In the genomic region with DNA sequence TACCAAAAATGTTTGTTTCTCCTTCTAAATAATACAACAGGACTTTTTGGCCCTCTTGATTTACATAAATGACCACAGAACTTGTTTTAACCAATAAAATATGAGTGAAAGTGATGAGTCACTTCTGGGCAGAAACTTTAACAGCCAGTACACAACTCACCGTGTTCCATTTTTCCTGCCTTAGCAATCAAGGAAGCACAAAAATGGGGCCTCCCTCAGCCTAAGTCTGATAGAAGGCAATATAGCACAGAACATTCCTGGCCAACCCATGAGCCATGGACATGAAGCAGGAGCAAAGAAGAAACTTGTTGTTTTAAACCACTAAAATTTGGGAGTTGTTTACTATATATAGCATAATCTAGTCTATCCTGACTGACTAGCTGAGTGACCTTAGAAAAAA, we compare ENCODE assay signal across 15 cellular contexts.
A peak's percentile ranks its signal among the peaks of the same experiment; 100 is the strongest.
DNase-seq lines count a peak whose midpoint lies in the region; ATAC-seq, FAIRE-seq and TF ChIP-seq lines count a peak whose summit lies in the region.
"Had no signal": no experiment of that assay in that cellular context is flagged by ENCODE, and none has a peak within 500 bp of the region (broad histone marks: within the 10 kb centered on the region; RNA-seq: fewer than 3 reads in every experiment).

No MANE protein-coding gene starts in this region.

- H3F3A ChIP-seq in MM.1S (ENCODE audit: insufficient read depth, low read length), result no peaks in the 10 kb centered on the region; the same call in 1 of the 2 replicates

- no peak for TF ChIP-seq CTCF in RWPE2 (IDR thresholded peaks at IDR 0.05; ENCODE audit: poor library complexity, severe bottlenecking)
- TF ChIP-seq CTCF in fibroblast of lung (conservative IDR thresholded peaks at IDR 0.05 in 1 of 2, IDR thresholded peaks at IDR 0.05 in 1 of 2; ENCODE audit: low read depth in 1 of 2, low read length in 2 of 2), result no peak
- no peak for TF ChIP-seq CTCF in MM.1S (IDR thresholded peaks at IDR 0.05; ENCODE audit: low read length)

- no peak for FAIRE-seq in urothelium cell line (lab: Jason Lieb, UNC)

- H2AFZ ChIP-seq in fibroblast of lung (ENCODE audit: low read length), result no peak overlapping the region
- H2AFZ ChIP-seq in MM.1S (ENCODE audit: low read length), result no peak overlapping the region

- peak overlapping the region; percentile 25 for H3K27ac ChIP-seq in RWPE2 (ENCODE audit: poor library complexity, severe bottlenecking)
- H3K27ac ChIP-seq in fibroblast of lung (ENCODE audit: insufficient read depth, low read length), result no peak overlapping the region
- H3K27ac ChIP-seq in MM.1S (ENCODE audit: low read length), result no peak overlapping the region
- H3K27ac ChIP-seq: SK-N-MC had no signal

- H3K4me3 ChIP-seq in RWPE2 (ENCODE audit: severe bottlenecking) (no peak overlapping the region), fibroblast of lung (replicated peaks in 1 of 4; ENCODE audit: control extremely low read depth in 1 of 4, insufficient read depth in 1 of 4, low read depth in 3 of 4, low read length in 4 of 4) (no peak overlapping the region), MM.1S (ENCODE audit: low read length) (no peak overlapping the region)
- H3K4me3 ChIP-seq: SK-N-MC had no signal

- no peaks in the 10 kb centered on the region for H3K79me2 ChIP-seq in fibroblast of lung (ENCODE audit: control insufficient read depth, insufficient read depth, low read length)
- no peaks in the 10 kb centered on the region for H3K79me2 ChIP-seq in MM.1S (ENCODE audit: low read length)

- H3K9me3 ChIP-seq in RWPE2 (ENCODE audit: severe bottlenecking) (no peaks in the 10 kb centered on the region), fibroblast of lung (ENCODE audit: control insufficient read depth, insufficient read depth, low read depth, low read length) (no peaks in the 10 kb centered on the region), MM.1S (replicated peaks; ENCODE audit: insufficient read depth, low read length) (no peaks in the 10 kb centered on the region)

- peaks cover 2% of the 10 kb centered on the region for H4K20me1 ChIP-seq in fibroblast of lung (ENCODE audit: control insufficient read depth, extremely low read depth, insufficient read depth, low read length)
- no peaks in the 10 kb centered on the region for H4K20me1 ChIP-seq in MM.1S (ENCODE audit: insufficient read depth, low read length)

- H3K4me2 ChIP-seq in fibroblast of lung (ENCODE audit: extremely low read depth, insufficient read depth, low read length), result no peak overlapping the region
- no peak overlapping the region for H3K4me2 ChIP-seq in MM.1S (ENCODE audit: low read depth, low read length)

- H3K27me3 ChIP-seq in RWPE2 (ENCODE audit: insufficient read depth, poor library complexity, severe bottlenecking), result no peaks in the 10 kb centered on the region
- H3K27me3 ChIP-seq in fibroblast of lung (ENCODE audit: control insufficient read depth, insufficient read depth, low read length), result no peaks in the 10 kb centered on the region
- H3K27me3 ChIP-seq in MM.1S (replicated peaks; ENCODE audit: insufficient read depth, low read length), result no peaks in the 10 kb centered on the region

- H3K9ac ChIP-seq in fibroblast of lung (ENCODE audit: insufficient read depth, low read length), result no peak overlapping the region
- no peak overlapping the region for H3K9ac ChIP-seq in MM.1S (ENCODE audit: low read length)

- no peaks in the 10 kb centered on the region for H3K36me3 ChIP-seq in RWPE2 (ENCODE audit: low read depth)
- H3K36me3 ChIP-seq in fibroblast of lung (ENCODE audit: control insufficient read depth, insufficient read depth, low read length), result no peaks in the 10 kb centered on the region
- H3K36me3 ChIP-seq in MM.1S (replicated peaks; ENCODE audit: insufficient read depth, low read length), result no peaks in the 10 kb centered on the region

- H3K4me1 ChIP-seq in RWPE2 (ENCODE audit: insufficient read depth, poor library complexity, severe bottlenecking) (peaks cover 19% of the 10 kb centered on the region), fibroblast of lung (ENCODE audit: control insufficient read depth, extremely low read depth, insufficient read depth, low read length) (no peaks in the 10 kb centered on the region), MM.1S (ENCODE audit: low read length) (peaks cover 19% of the 10 kb centered on the region)

- no peaks in the 10 kb centered on the region for H3K9me2 ChIP-seq in MM.1S (replicated peaks; ENCODE audit: insufficient read depth, low read length)

- ATAC-seq in RWPE2 (ENCODE audit: low read depth) (peak; percentile 82), HG02938 (IDR thresholded peaks at IDR 0.05; ENCODE audit: unreplicated experiment) (no peak), HG03108 (IDR thresholded peaks at IDR 0.05; ENCODE audit: unreplicated experiment) (no peak)
- ATAC-seq: activated naive CD4-positive, alpha-beta T cell treated with anti-CD3 and anti-CD28 coated beads, Interleukin-2, amount 50 U/mL, for 72 hours; stimulated activated naive CD8-positive, alpha-beta T cell treated with anti-CD3 and anti-CD28 coated beads, Interleukin-15, Interleukin-2, amounts not matched to agents 100 U/mL and 50 U/mL, for 24 hours had no signal

- DNase-seq in SIG-M5 treated with dmso at 0.1 percent for 504 hours (lab: John Stamatoyannopoulos, UW; ENCODE audit: unreplicated experiment) (peak; percentile 86), SIG-M5 (lab: John Stamatoyannopoulos, UW) (no peak), RWPE2 (ENCODE audit: low spot score) (no peak), fibroblast of lung (ENCODE audit: low read depth in 2 of 2) (peak; percentile 67 to 78), urothelium cell line (ENCODE audit: low spot score) (peak; percentile 48), MM.1S (no peak)
- DNase-seq: activated CD4-positive, alpha-beta T cell treated with anti-CD3 and anti-CD28 coated beads, Interleukin-2, amount 50 U/mL, for 4 hours; NCI-H446; occipital lobe; stimulated activated CD4-positive, alpha-beta T cell treated with anti-CD3 and anti-CD28 coated beads, Interleukin-2, amount 100 ng/mL, for 24 hours; stimulated activated naive CD8-positive, alpha-beta T cell treated with anti-CD3 and anti-CD28 coated beads, Interleukin-15, Interleukin-2, amounts not matched to agents 100 U/mL and 50 U/mL, for 24 hours had no signal

Comparison
In these comparisons a context has a peak if more than half of its experiments do, and no peak if none do; other contexts are left out.
1. DNase-seq: peak in SIG-M5 treated with dmso at 0.1 percent for 504 hours (single experiment), fibroblast of lung (2 of 2) and urothelium cell line (single experiment); none in SIG-M5 (single experiment), RWPE2 (single experiment) and MM.1S (single experiment).